22 cellular contexts compared by ENCODE assay signal in genomic region chr6:13676551-13677156, GRCh38. TPM values are rescaled to one million over a fixed set of nuclear protein-coding genes. Genes with fewer than 3 reads are reported as not detected.
DNase-seq lines count a peak whose midpoint lies in the region; ATAC-seq, FAIRE-seq and TF ChIP-seq lines count a peak whose summit lies in the region.
"Had no signal": no experiment of that assay in that cellular context is flagged by ENCODE, and none has a peak within 500 bp of the region (broad histone marks: within the 10 kb centered on the region; RNA-seq: fewer than 3 reads in every experiment).

No MANE protein-coding gene starts in this region.

- TF ChIP-seq EP300 in K562 (IDR thresholded peaks at IDR 0.05; ENCODE audit: low read length), result no peak

- no peak overlapping the region for H3K4me3 Mint-ChIP-seq in activated CD8-positive, alpha-beta T cell treated with anti-CD3 and anti-CD28 coated beads, Interleukin-2, amount 10 ng/mL, durations not matched to agents 7 days and 5 days
- no peak overlapping the region for H3K4me3 Mint-ChIP-seq in activated CD8-positive, alpha-beta T cell treated with anti-CD3 and anti-CD28 coated beads for 36 hours
- H3K4me3 Mint-ChIP-seq in natural killer cell, result no peak overlapping the region
- no peak overlapping the region for H3K4me3 Mint-ChIP-seq in natural killer cell treated with Interleukin-12 subunit alpha and Interleukin-12 subunit beta and Interleukin-15 and Interleukin-18, amount 100 ng/mL, for 72 hours
- H3K4me3 Mint-ChIP-seq in progenitor cell of endocrine pancreas (ENCODE audit: low read depth), result no peak overlapping the region
- H3K4me3 Mint-ChIP-seq: B cell; CD8-positive, alpha-beta T cell had no signal

- H3K4me3 ChIP-seq in K562, result no peak overlapping the region
- H3K4me3 ChIP-seq: BLaER1 had no signal

- H3K27me3 ChIP-seq in K562 (ENCODE audit: control insufficient read depth in 2 of 2, insufficient read depth in 2 of 2, low read length in 2 of 2), result no peaks in the 10 kb centered on the region
- H3K27me3 ChIP-seq: BLaER1 had no signal

- H3K79me2 ChIP-seq in K562 (ENCODE audit: control insufficient read depth, insufficient read depth, low read length), result peaks cover 100% of the 10 kb centered on the region

- in situ Hi-C loops in K562 (cut with MboI), result no loop called here

- no peaks in the 10 kb centered on the region for H3K9me1 ChIP-seq in K562 (ENCODE audit: control insufficient read depth, insufficient read depth, low read length)

- POLR2A ChIA-PET in activated CD8-positive, alpha-beta T cell treated with anti-CD3 and anti-CD28 coated beads, Interleukin-2, amount 10 ng/mL, durations not matched to agents 7 days and 5 days (lab: Charles Lee), result no interaction called here
- POLR2A ChIA-PET in activated CD8-positive, alpha-beta T cell treated with anti-CD3 and anti-CD28 coated beads for 36 hours (lab: Charles Lee), result interaction anchor here (1.0 to 1.1 kb wide), 2 partner anchors 35 to 62 kb away, joined by 3 to 4 read pairs; partner anchors contain the start of genes NOL7 and RANBP9
- POLR2A ChIA-PET in K562 (lab: Yijun Ruan, JAX), result interaction anchor here (0.6 to 0.8 kb wide), 3 partner anchors 15 to 1214 kb away, joined by 3 to 4 read pairs (median 3); no protein-coding TSS in a partner anchor

- no peak for ATAC-seq in activated CD8-positive, alpha-beta T cell treated with anti-CD3 and anti-CD28 coated beads, Interleukin-2, amount 10 ng/mL, durations not matched to agents 7 days and 5 days
- ATAC-seq in activated CD8-positive, alpha-beta T cell treated with anti-CD3 and anti-CD28 coated beads for 36 hours, result no peak
- ATAC-seq in natural killer cell (no peak), K562 (no peak)
- ATAC-seq in natural killer cell treated with Interleukin-12 subunit alpha and Interleukin-12 subunit beta and Interleukin-15 and Interleukin-18, amount 100 ng/mL, for 72 hours, result no peak
- ATAC-seq in stimulated activated naive CD8-positive, alpha-beta T cell treated with anti-CD3 and anti-CD28 coated beads, Interleukin-15, Interleukin-2, amounts not matched to agents 100 U/mL and 50 U/mL, for 24 hours, result no peak
- ATAC-seq: CD8-positive, alpha-beta T cell had no signal

- no peak overlapping the region for H2AFZ ChIP-seq in K562 (ENCODE audit: low read depth, low read length)

- no peak for TF ChIP-seq POLR2A in K562 (conservative IDR thresholded peaks at IDR 0.05)

- CTCF ChIA-PET in activated CD8-positive, alpha-beta T cell treated with anti-CD3 and anti-CD28 coated beads, Interleukin-2, amount 10 ng/mL, durations not matched to agents 7 days and 5 days (lab: Charles Lee), result interaction anchor here (0.9 to 2.9 kb wide), 2 partner anchors 23 to 62 kb away, joined by 3 to 10 read pairs; partner anchors contain the start of gene NOL7
- CTCF ChIA-PET in activated CD8-positive, alpha-beta T cell treated with anti-CD3 and anti-CD28 coated beads for 36 hours (lab: Charles Lee), result interaction anchor here (0.9 to 1.2 kb wide), 5 partner anchors 9 to 61 kb away, joined by 3 to 4 read pairs (median 3); partner anchors contain the start of gene NOL7
- CTCF ChIA-PET in K562 (lab: Yijun Ruan, JAX; ENCODE audit: low intra/inter-chr PET ratio), result no interaction called here

- intact Hi-C loops in activated CD8-positive, alpha-beta T cell treated with anti-CD3 and anti-CD28 coated beads for 36 hours (cut with micrococcal nuclease), result no loop called here
- intact Hi-C loops in natural killer cell (cut with micrococcal nuclease), result no loop called here
- intact Hi-C loops in K562 (cut with micrococcal nuclease), result loop anchor here (5.0 kb wide), 1 partner anchor 59 kb away; the partner anchor contains the start of gene NOL7

- peaks cover 4% of the 10 kb centered on the region; the same call in 1 of the 2 replicates for H3K9me3 ChIP-seq in K562 (replicated peaks; ENCODE audit: control insufficient read depth, insufficient read depth, low read depth, low read length)

- 84% methylated on average over 3 of the region's 3 CpGs for WGBS in K562 (ENCODE audit: insufficient coverage, low coverage, missing lambda C conversion rate)

- no peak for FAIRE-seq in K562 (lab: Jason Lieb, UNC)
- FAIRE-seq: A204.1, G401.6, GM12892 had no signal

- H4K20me1 ChIP-seq in K562 (replicated peaks; ENCODE audit: control insufficient read depth, insufficient read depth, low read length), result no peaks in the 10 kb centered on the region

- H3K9ac ChIP-seq in K562 (ENCODE audit: insufficient read depth in 1 of 2, low read depth in 2 of 2, low read length in 2 of 2), result peak overlapping the region in 1 of 2 experiments; percentile 81; a peak in 1 of 4 replicates
- H3K9ac ChIP-seq: BLaER1 had no signal

- no peak for TF ChIP-seq RAD21 in K562 (CRISPR knock-in tag; conservative IDR thresholded peaks at IDR 0.05 in 1 of 2, IDR thresholded peaks at IDR 0.05 in 1 of 2)

- TF ChIP-seq CTCF in activated CD8-positive, alpha-beta T cell treated with anti-CD3 and anti-CD28 coated beads for 36 hours (IDR thresholded peaks at IDR 0.05), result no peak
- TF ChIP-seq CTCF in natural killer cell (IDR thresholded peaks at IDR 0.05), result no peak
- no peak for TF ChIP-seq CTCF in K562 (IDR thresholded peaks at IDR 0.05 in 2 of 3, conservative IDR thresholded peaks at IDR 0.05 in 1 of 3; ENCODE audit: insufficient read depth in 2 of 3, low read depth in 1 of 3, low read length in 3 of 3)
- TF ChIP-seq CTCF in progenitor cell of endocrine pancreas (IDR thresholded peaks at IDR 0.05; ENCODE audit: unreplicated experiment), result no peak

- H3K9me3 Mint-ChIP-seq in activated CD8-positive, alpha-beta T cell treated with anti-CD3 and anti-CD28 coated beads, Interleukin-2, amount 10 ng/mL, durations not matched to agents 7 days and 5 days (ENCODE audit: insufficient read depth), result peaks cover 18% of the 10 kb centered on the region
- peaks cover 13% of the 10 kb centered on the region for H3K9me3 Mint-ChIP-seq in activated CD8-positive, alpha-beta T cell treated with anti-CD3 and anti-CD28 coated beads for 36 hours
- peaks cover 6 to 9% of the 10 kb centered on the region in 2 donors for H3K9me3 Mint-ChIP-seq in natural killer cell
- H3K9me3 Mint-ChIP-seq in natural killer cell treated with Interleukin-12 subunit alpha and Interleukin-12 subunit beta and Interleukin-15 and Interleukin-18, amount 100 ng/mL, for 72 hours, result peaks cover 9% of the 10 kb centered on the region
- peaks cover 23% of the 10 kb centered on the region for H3K9me3 Mint-ChIP-seq in progenitor cell of endocrine pancreas (ENCODE audit: low read depth)

- H3K4me2 ChIP-seq in K562 (ENCODE audit: insufficient read depth, low read length), result no peak overlapping the region
- H3K4me2 ChIP-seq: BLaER1 had no signal

- H3K27ac ChIP-seq in K562 (ENCODE audit: extremely low read depth, low read depth, low read length), result peak overlapping the region; percentile 81; the same call in 2 of the 3 replicates
- H3K27ac ChIP-seq: BLaER1, C4-2B had no signal

- peaks cover 13 to 39% of the 10 kb centered on the region in 2 experiments for H3K4me1 ChIP-seq in K562 (replicated peaks in 1 of 2; ENCODE audit: control insufficient read depth in 2 of 2, insufficient read depth in 2 of 2, low read length in 2 of 2)

- peaks cover 16% of the 10 kb centered on the region; the same call in 2 of the 3 replicates for H3K36me3 ChIP-seq in K562 (ENCODE audit: control insufficient read depth, insufficient read depth, low read length)

- no peak for DNase-seq in activated CD8-positive, alpha-beta T cell treated with anti-CD3 and anti-CD28 coated beads, Interleukin-2, amount 10 ng/mL, durations not matched to agents 7 days and 5 days
- no peak for DNase-seq in activated CD8-positive, alpha-beta T cell treated with anti-CD3 and anti-CD28 coated beads for 36 hours
- DNase-seq in natural killer cell (no peak), K562 (ENCODE audit: extremely low read depth in 1 of 4, low spot score in 3 of 4) (no peak), progenitor cell of endocrine pancreas (ENCODE audit: low spot score, unreplicated experiment) (no peak), putamen (ENCODE audit: low spot score) (no peak)
- DNase-seq in natural killer cell treated with Interleukin-12 subunit alpha and Interleukin-12 subunit beta and Interleukin-15 and Interleukin-18, amount 100 ng/mL, for 72 hours (ENCODE audit: low spot score), result no peak
- DNase-seq in stimulated activated naive CD8-positive, alpha-beta T cell treated with anti-CD3 and anti-CD28 coated beads, Interleukin-15, Interleukin-2, amounts not matched to agents 100 U/mL and 50 U/mL, for 24 hours, result no peak
- DNase-seq: Caco-2; CD4-positive, CD25-positive, alpha-beta regulatory T cell; CD8-positive, alpha-beta T cell; DMS153; DND-41; GOT3; H7; HCEC 1CT had no signal

- no TSS peak for BruUV-seq in K562 (replicated peaks; lab: Mats Ljungman, UMichigan)

- peaks cover 45% of the 10 kb centered on the region for H3K4me1 Mint-ChIP-seq in activated CD8-positive, alpha-beta T cell treated with anti-CD3 and anti-CD28 coated beads, Interleukin-2, amount 10 ng/mL, durations not matched to agents 7 days and 5 days (ENCODE audit: low read depth)
- H3K4me1 Mint-ChIP-seq in activated CD8-positive, alpha-beta T cell treated with anti-CD3 and anti-CD28 coated beads for 36 hours (ENCODE audit: low read depth), result peaks cover 62% of the 10 kb centered on the region
- H3K4me1 Mint-ChIP-seq in natural killer cell, result peaks cover 68 to 72% of the 10 kb centered on the region in 2 donors
- H3K4me1 Mint-ChIP-seq in natural killer cell treated with Interleukin-12 subunit alpha and Interleukin-12 subunit beta and Interleukin-15 and Interleukin-18, amount 100 ng/mL, for 72 hours (ENCODE audit: low read depth in 2 of 2), result peaks cover 56 to 62% of the 10 kb centered on the region in 2 donors
- H3K4me1 Mint-ChIP-seq in progenitor cell of endocrine pancreas (ENCODE audit: low read depth), result peaks cover 20% of the 10 kb centered on the region

- peak overlapping the region; percentile 6 for H3K27ac Mint-ChIP-seq in activated CD8-positive, alpha-beta T cell treated with anti-CD3 and anti-CD28 coated beads, Interleukin-2, amount 10 ng/mL, durations not matched to agents 7 days and 5 days
- no peak overlapping the region for H3K27ac Mint-ChIP-seq in activated CD8-positive, alpha-beta T cell treated with anti-CD3 and anti-CD28 coated beads for 36 hours
- H3K27ac Mint-ChIP-seq in natural killer cell, result peak overlapping the region; percentile 29 to 44
- peak overlapping the region in 1 of 2 donors; percentile 68 for H3K27ac Mint-ChIP-seq in natural killer cell treated with Interleukin-12 subunit alpha and Interleukin-12 subunit beta and Interleukin-15 and Interleukin-18, amount 100 ng/mL, for 72 hours
- H3K27ac Mint-ChIP-seq in progenitor cell of endocrine pancreas, result peak overlapping the region; percentile 14
- H3K27ac Mint-ChIP-seq: B cell; CD4-positive, CD25-positive, alpha-beta regulatory T cell; CD8-positive, alpha-beta T cell had no signal

- H3K36me3 Mint-ChIP-seq in activated CD8-positive, alpha-beta T cell treated with anti-CD3 and anti-CD28 coated beads, Interleukin-2, amount 10 ng/mL, durations not matched to agents 7 days and 5 days (ENCODE audit: low read depth), result peaks cover 46% of the 10 kb centered on the region
- peaks cover 47% of the 10 kb centered on the region for H3K36me3 Mint-ChIP-seq in activated CD8-positive, alpha-beta T cell treated with anti-CD3 and anti-CD28 coated beads for 36 hours (ENCODE audit: low read depth)
- H3K36me3 Mint-ChIP-seq in natural killer cell (peaks cover 7% of the 10 kb centered on the region), progenitor cell of endocrine pancreas (ENCODE audit: insufficient read depth) (peaks cover 28% of the 10 kb centered on the region)
- H3K36me3 Mint-ChIP-seq in natural killer cell treated with Interleukin-12 subunit alpha and Interleukin-12 subunit beta and Interleukin-15 and Interleukin-18, amount 100 ng/mL, for 72 hours, result peaks cover 22% of the 10 kb centered on the region

- no peaks in the 10 kb centered on the region for H3K27me3 Mint-ChIP-seq in activated CD8-positive, alpha-beta T cell treated with anti-CD3 and anti-CD28 coated beads, Interleukin-2, amount 10 ng/mL, durations not matched to agents 7 days and 5 days (ENCODE audit: low read depth)
- no peaks in the 10 kb centered on the region for H3K27me3 Mint-ChIP-seq in activated CD8-positive, alpha-beta T cell treated with anti-CD3 and anti-CD28 coated beads for 36 hours
- H3K27me3 Mint-ChIP-seq in natural killer cell (ENCODE audit: low read depth in 2 of 2) (no peaks in the 10 kb centered on the region), progenitor cell of endocrine pancreas (no peaks in the 10 kb centered on the region)
- H3K27me3 Mint-ChIP-seq in natural killer cell treated with Interleukin-12 subunit alpha and Interleukin-12 subunit beta and Interleukin-15 and Interleukin-18, amount 100 ng/mL, for 72 hours, result no peaks in the 10 kb centered on the region
- H3K27me3 Mint-ChIP-seq: B cell; CD4-positive, CD25-positive, alpha-beta regulatory T cell had no signal

RNA-seq across cellular contexts. Expression of gene RANBP9, which starts 35.0 kb away (rescaled TPM):
- 10 to 100 TPM; 50.0 to 53.4 TPM for total RNA-seq in activated CD8-positive, alpha-beta T cell treated with anti-CD3 and anti-CD28 coated beads, Interleukin-2, amount 10 ng/mL, durations not matched to agents 7 days and 5 days
- total RNA-seq in activated CD8-positive, alpha-beta T cell treated with anti-CD3 and anti-CD28 coated beads for 36 hours, result 10 to 100 TPM; 53.3 to 56.2 TPM
- total RNA-seq in natural killer cell (10 to 100 TPM; 52.2 to 62.5 (median 57.6) TPM), K562 (2014; rRNA removed) (34.7 and 36.4 TPM in 2 replicates), K562 (2014; rRNA removed; fragmentation: Illumina TruSeq; extraction: Trizol) (64.8 and 74.0 TPM in 2 replicates), K562 (2015; rRNA removed; fragmentation: Illumina TruSeq; extraction: Trizol) (60.3 and 61.5 TPM in 2 replicates), K562 (2021) (80.4 and 87.0 TPM in 2 replicates), progenitor cell of endocrine pancreas (58.4 and 59.7 TPM in 2 replicates)
- total RNA-seq in natural killer cell treated with Interleukin-12 subunit alpha and Interleukin-12 subunit beta and Interleukin-15 and Interleukin-18, amount 100 ng/mL, for 72 hours, result 10 to 100 TPM; 49.2 to 61.1 TPM
- 23.7 and 84.5 TPM in 2 replicates for total RNA-seq in K562 (2011; cell fraction: chromatin; rRNA removed; ENCODE audit: low replicate concordance)
- total RNA-seq in K562 (2011; cell fraction: nucleolus; rRNA removed), result 11.0 and 16.3 TPM in 2 replicates
- 31.1 and 32.8 TPM in 2 replicates for total RNA-seq in K562 (2011; cell fraction: nucleoplasm; rRNA removed)
- polyA plus RNA-seq in K562 (2011; rRNA removed) (54.2 and 83.6 TPM in 2 replicates), K562 (2014; fragmentation: Illumina TruSeq; extraction: Trizol) (124 and 130 TPM in 2 replicates), K562 (2014; fragmentation: Nextera tagmentation; extraction: Ambion mirVana) (10 to 100 TPM; 27.5 to 31.2 TPM), K562 (2014; rRNA removed) (51.2 and 53.5 TPM in 2 replicates)
- polyA plus RNA-seq in K562 (2011; cell fraction: cytosol; rRNA removed), result 30.0 and 36.4 TPM in 2 replicates
- 43.2 and 52.8 TPM in 2 replicates for polyA plus RNA-seq in K562 (2011; cell fraction: nucleus; rRNA removed)
- polyA plus RNA-seq in K562 (2012), result 68.7 and 70.4 TPM in 2 replicates
- 126 and 143 TPM in 2 replicates for polyA minus RNA-seq in K562 (2011; rRNA and poly(A)+ RNA removed)
- 54.5 and 56.1 TPM in 2 replicates for polyA minus RNA-seq in K562 (2011; cell fraction: cytosol; rRNA and poly(A)+ RNA removed)
- polyA minus RNA-seq in K562 (2011; cell fraction: nucleus; rRNA and poly(A)+ RNA removed), result 19.8 and 32.3 TPM in 2 replicates
